ENCODE assay signal across 11 cellular contexts in genomic region chr7:29565634-29565981, GRCh38. TPM values are rescaled to one million over a fixed set of nuclear protein-coding genes. Genes with fewer than 3 reads are reported as not detected.
DNase-seq lines count a peak whose midpoint lies in the region; ATAC-seq and TF ChIP-seq lines count a peak whose summit lies in the region.
"Had no signal": no experiment of that assay in that cellular context is flagged by ENCODE, and none has a peak within 500 bp of the region (broad histone marks: within the 10 kb centered on the region; RNA-seq: fewer than 3 reads in every experiment).

No MANE protein-coding gene starts in this region.

- H3K27ac ChIP-seq in heart right ventricle (peak overlapping the region in 1 of 10 donors; percentile 35), ectodermal cell (ENCODE audit: insufficient read depth, low read depth, low read length, poor library complexity, severe bottlenecking) (no peak overlapping the region), upper lobe of left lung (peak overlapping the region in 1 of 4 donors; percentile 26)
- no peak overlapping the region for H3K27ac ChIP-seq in naive thymus-derived CD4-positive, alpha-beta T cell (ENCODE audit: low read depth, low read length)
- H3K27ac ChIP-seq: C4-2B had no signal

- no peak for TF ChIP-seq EP300 in upper lobe of left lung (IDR thresholded peaks at IDR 0.05)

- CTCF ChIA-PET in naive thymus-derived CD4-positive, alpha-beta T cell (lab: Charles Lee) = no interaction called here
- CTCF ChIA-PET in HEK293T (lab: Yijun Ruan, JAX) = no interaction called here

- intact Hi-C loops in heart right ventricle (cut with DNase I) = no loop called here
- intact Hi-C loops in Right ventricle myocardium superior (cut with DNase I) = no loop called here
- intact Hi-C loops in naive thymus-derived CD4-positive, alpha-beta T cell (cut with micrococcal nuclease) = no loop called here

- peak overlapping the region in 6 of 10 donors; percentile 15 to 78 (median 65) for H3K4me3 Mint-ChIP-seq in naive thymus-derived CD4-positive, alpha-beta T cell

- DNase-seq in heart right ventricle = no peak
- no peak for DNase-seq in Right ventricle myocardium superior
- no peak for DNase-seq in naive thymus-derived CD4-positive, alpha-beta T cell
- DNase-seq in upper lobe of left lung = no peak
- no peak for DNase-seq in HEK293T (ENCODE audit: extremely low spot score)
- DNase-seq: Karpas-422 had no signal

- TF ChIP-seq POLR2A in upper lobe of left lung (IDR thresholded peaks at IDR 0.05) = no peak

- peaks cover 16 to 41% (median 34%) of the 10 kb centered on the region in 9 donors for H3K4me1 ChIP-seq in heart right ventricle
- H3K4me1 ChIP-seq in ectodermal cell (ENCODE audit: control insufficient read depth, insufficient read depth, low read length) = peaks cover 25% of the 10 kb centered on the region
- H3K4me1 ChIP-seq in naive thymus-derived CD4-positive, alpha-beta T cell (ENCODE audit: control insufficient read depth in 2 of 2, insufficient read depth in 2 of 2, low read length in 2 of 2) = no peaks in the 10 kb centered on the region
- H3K4me1 ChIP-seq in upper lobe of left lung = peaks cover 30 to 42% (median 38%) of the 10 kb centered on the region in 4 donors

- POLR2A ChIA-PET in naive thymus-derived CD4-positive, alpha-beta T cell (lab: Charles Lee) = no interaction called here
- POLR2A ChIA-PET in HEK293T (lab: Yijun Ruan, JAX) = no interaction called here

- H3K27ac Mint-ChIP-seq in naive thymus-derived CD4-positive, alpha-beta T cell = no peak overlapping the region

- no peak for TF ChIP-seq CTCF in heart right ventricle (IDR thresholded peaks at IDR 0.05)
- TF ChIP-seq CTCF in upper lobe of left lung (IDR thresholded peaks at IDR 0.05) = no peak

- ATAC-seq in heart right ventricle = no peak
- ATAC-seq in Right ventricle myocardium superior (ENCODE audit: poor library complexity) = no peak
- ATAC-seq in naive thymus-derived CD4-positive, alpha-beta T cell = no peak
- peak in 1 of 2 donors; percentile 19 for ATAC-seq in upper lobe of left lung (ENCODE audit: low FRiP score in 2 of 2)
- no peak for ATAC-seq in GM18517 (IDR thresholded peaks at IDR 0.05; ENCODE audit: unreplicated experiment)
- ATAC-seq in activated CD4-positive, CD25-positive, alpha-beta regulatory T cell treated with anti-CD3 and anti-CD28 coated beads, Interleukin-2, amount 50 U/mL, for 24 hours = no peak

- H3K9me3 ChIP-seq in heart right ventricle (no peaks in the 10 kb centered on the region), ectodermal cell (ENCODE audit: control insufficient read depth, low read length) (no peaks in the 10 kb centered on the region), upper lobe of left lung (no peaks in the 10 kb centered on the region)
- no peaks in the 10 kb centered on the region for H3K9me3 ChIP-seq in naive thymus-derived CD4-positive, alpha-beta T cell (ENCODE audit: control insufficient read depth in 2 of 3, low read length in 3 of 3)

- H3K36me3 ChIP-seq in heart right ventricle (no peaks in the 10 kb centered on the region), ectodermal cell (ENCODE audit: control insufficient read depth, insufficient read depth, low read length) (no peaks in the 10 kb centered on the region), upper lobe of left lung (no peaks in the 10 kb centered on the region)
- no peaks in the 10 kb centered on the region for H3K36me3 ChIP-seq in naive thymus-derived CD4-positive, alpha-beta T cell (ENCODE audit: control insufficient read depth in 2 of 3, insufficient read depth in 3 of 3, low read length in 3 of 3)

- peaks cover 45 to 83% (median 73%) of the 10 kb centered on the region in 5 donors for H3K27me3 Mint-ChIP-seq in naive thymus-derived CD4-positive, alpha-beta T cell

- peaks cover 12 to 18% (median 17%) of the 10 kb centered on the region in 7 donors for H3K4me1 Mint-ChIP-seq in naive thymus-derived CD4-positive, alpha-beta T cell

- 17% methylated on average over 13 of the region's 13 CpGs for WGBS in heart right ventricle, 2 donors
- WGBS in ectodermal cell, 2 experiments = 32% methylated on average over 13 of the region's 13 CpGs
- WGBS in upper lobe of left lung, 2 donors = 21 to 22% methylated on average over 9 to 13 of the region's 13 CpGs

- peaks cover 0 to 7% (median 0%) of the 10 kb centered on the region in 11 donors for H3K9me3 Mint-ChIP-seq in naive thymus-derived CD4-positive, alpha-beta T cell

- peaks cover 0 to 7% (median 0%) of the 10 kb centered on the region in 5 donors for H3K36me3 Mint-ChIP-seq in naive thymus-derived CD4-positive, alpha-beta T cell

- peak overlapping the region; percentile 37 to 69 (median 57) for H3K4me3 ChIP-seq in heart right ventricle
- peak overlapping the region; percentile 28 for H3K4me3 ChIP-seq in ectodermal cell (ENCODE audit: insufficient read depth, low read depth, low read length)
- H3K4me3 ChIP-seq in naive thymus-derived CD4-positive, alpha-beta T cell (ENCODE audit: low read length) = no peak overlapping the region
- peak overlapping the region in 3 of 4 donors; percentile 30 to 53 (median 46) for H3K4me3 ChIP-seq in upper lobe of left lung

- H3K27me3 ChIP-seq in heart right ventricle (peaks cover 0 to 98% (median 68%) of the 10 kb centered on the region in 7 donors), ectodermal cell (ENCODE audit: control insufficient read depth, insufficient read depth, low read length, poor library complexity, severe bottlenecking) (peaks cover 75% of the 10 kb centered on the region), upper lobe of left lung (peaks cover 0 to 41% (median 21%) of the 10 kb centered on the region in 4 donors)
- H3K27me3 ChIP-seq in naive thymus-derived CD4-positive, alpha-beta T cell (ENCODE audit: control insufficient read depth in 2 of 2, insufficient read depth in 2 of 2, low read length in 2 of 2) = no peaks in the 10 kb centered on the region

TF ChIP-seq in HEK293T, 16 proteins besides CTCF, POLR2A, EP300 and RAD21:
- no peak for TF ChIP-seq HDGF (IDR thresholded peaks at IDR 0.05; ENCODE audit: borderline replicate concordance)
- no peak for TF ChIP-seq TARDBP (IDR thresholded peaks at IDR 0.05)
- TF ChIP-seq FOXA1 (IDR thresholded peaks at IDR 0.05) = no peak
- TF ChIP-seq FOXK2 (IDR thresholded peaks at IDR 0.05) = no peak
- no peak for TF ChIP-seq SP1 (IDR thresholded peaks at IDR 0.05)
- TF ChIP-seq FOXM1 (IDR thresholded peaks at IDR 0.05; ENCODE audit: borderline replicate concordance) = no peak
- TF ChIP-seq ELF4 (IDR thresholded peaks at IDR 0.05) = no peak
- TF ChIP-seq CTBP1 (IDR thresholded peaks at IDR 0.05; ENCODE audit: borderline replicate concordance) = no peak
- no peak for TF ChIP-seq LEF1 (IDR thresholded peaks at IDR 0.05; ENCODE audit: borderline replicate concordance)
- TF ChIP-seq SUZ12 (IDR thresholded peaks at IDR 0.05) = no peak
- TF ChIP-seq PKNOX1 (IDR thresholded peaks at IDR 0.05) = no peak
- TF ChIP-seq BHLHE40 (IDR thresholded peaks at IDR 0.05; ENCODE audit: borderline replicate concordance) = no peak
TF ChIP-seq in HEK293T: peak in this region for 0.

RNA-seq across cellular contexts. Expression of gene PRR15, which starts 2.0 kb away (rescaled TPM):
- total RNA-seq in heart right ventricle (under 1 TPM in 5 of 10 donors, not detected in 5; 0.14 to 0.49 (median 0.23) TPM), Right ventricle myocardium superior (not detected), upper lobe of left lung (10 to 100 TPM in 1 of 6 donors, 1 to 10 TPM in 5; 2.1 to 13.5 (median 3.5) TPM)
- polyA plus RNA-seq in heart right ventricle = under 1 TPM; 0.29 to 0.42 TPM
- 1.1 TPM for polyA plus RNA-seq in ectodermal cell (2013, experiment 1 of 4)
- 0.30 TPM for polyA plus RNA-seq in ectodermal cell (2013, experiment 2 of 4)
- 0.16 TPM for polyA plus RNA-seq in ectodermal cell (2013, experiment 3 of 4)
- 0.73 TPM for polyA plus RNA-seq in ectodermal cell (2013, experiment 4 of 4)
- not detected for total RNA-seq in naive thymus-derived CD4-positive, alpha-beta T cell
- polyA plus RNA-seq in naive thymus-derived CD4-positive, alpha-beta T cell = not detected
- total RNA-seq: OCI-LY7 had no signal
